ENCODE assay signal across 1 cellular context in genomic region chr18:59520569-59520968, GRCh38.
TF ChIP-seq lines count a peak whose summit lies in the region.

No MANE protein-coding gene starts in this region.

TF ChIP-seq in HepG2, 621 proteins besides CTCF, POLR2A, EP300 and RAD21 (continued from another document):
- TF ChIP-seq ZNF503 (CRISPR knock-in tag; IDR thresholded peaks at IDR 0.05) = no peak
- no peak for TF ChIP-seq HOMEZ (CRISPR knock-in tag; IDR thresholded peaks at IDR 0.05; ENCODE audit: low read depth)
- no peak for TF ChIP-seq ZNF724P (CRISPR knock-in tag; IDR thresholded peaks at IDR 0.05; ENCODE audit: borderline replicate concordance)
- no peak for TF ChIP-seq HINFP (CRISPR knock-in tag; IDR thresholded peaks at IDR 0.05; ENCODE audit: low read depth)
- no peak for TF ChIP-seq NKX3-1 (CRISPR knock-in tag; IDR thresholded peaks at IDR 0.05)
